9 cellular contexts compared by ENCODE assay signal in the genomic region with DNA sequence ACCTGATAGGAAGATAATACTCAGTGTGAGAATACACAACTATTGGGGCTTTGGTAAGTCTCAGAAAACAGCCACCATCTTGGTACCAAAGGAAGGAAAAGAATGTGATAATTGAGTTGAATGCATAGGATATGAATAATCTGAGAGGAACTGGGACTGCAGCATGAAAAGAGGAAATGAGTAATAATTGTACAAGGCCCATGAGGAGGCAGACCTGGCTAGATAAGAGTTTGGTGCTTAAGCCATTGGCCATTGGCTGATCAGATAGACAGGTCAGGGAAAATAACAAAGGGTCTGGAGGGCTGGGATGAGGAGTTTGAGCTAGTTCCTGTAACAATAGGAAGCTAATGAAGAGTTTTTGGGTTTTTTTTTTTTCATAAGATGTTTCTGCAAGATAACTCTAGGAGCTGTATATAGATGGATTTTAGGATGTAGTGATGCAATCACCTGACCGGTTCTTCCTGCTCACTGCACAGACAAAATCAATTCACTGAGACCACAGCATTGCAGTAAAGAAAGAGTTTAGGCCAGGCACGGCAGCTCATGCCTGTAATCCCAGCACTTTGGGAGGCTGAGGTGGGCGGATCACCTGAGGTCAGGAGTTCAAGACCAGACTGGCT. TPM values are rescaled to one million over a fixed set of nuclear protein-coding genes. Genes with fewer than 3 reads are reported as not detected.
DNase-seq lines count a peak whose midpoint lies in the region; ATAC-seq, FAIRE-seq and TF ChIP-seq lines count a peak whose summit lies in the region.
"Had no signal": no experiment of that assay in that cellular context is flagged by ENCODE, and none has a peak within 500 bp of the region (broad histone marks: within the 10 kb centered on the region; RNA-seq: fewer than 3 reads in every experiment).

No MANE protein-coding gene starts in this region.

- H3K79me2 ChIP-seq in Loucy (ENCODE audit: insufficient read depth, low read length), result no peaks in the 10 kb centered on the region

- peaks cover 14% of the 10 kb centered on the region for H3K4me1 Mint-ChIP-seq in CD14-positive monocyte

- no peaks in the 10 kb centered on the region for H4K20me1 ChIP-seq in Loucy (ENCODE audit: insufficient read depth, low read length, poor library complexity, severe bottlenecking)

- peaks cover 0 to 2% (median 2%) of the 10 kb centered on the region in 3 donors for H3K27me3 Mint-ChIP-seq in CD14-positive monocyte (ENCODE audit: low read depth in 3 of 3)

- H2AFZ ChIP-seq in Loucy (ENCODE audit: low read length), result peak overlapping the region; percentile 19; the same call in 1 of the 2 replicates

- peak; percentile 89 for ATAC-seq in GM21786 (IDR thresholded peaks at IDR 0.05; ENCODE audit: unreplicated experiment)

- no peaks in the 10 kb centered on the region for H3K9me2 ChIP-seq in Loucy (replicated peaks; ENCODE audit: low read depth, low read length)

- H3K36me3 ChIP-seq in Loucy (ENCODE audit: insufficient read depth, low read length), result no peaks in the 10 kb centered on the region

- peaks cover 2% of the 10 kb centered on the region for H3K4me1 ChIP-seq in Loucy (ENCODE audit: insufficient read depth, low read length, poor library complexity, severe bottlenecking)

- DNase-seq in GM12892 (ENCODE audit: insufficient read length) (no peak), epithelial cell of esophagus (ENCODE audit: low read depth) (peak; percentile 66), CD14-positive monocyte (ENCODE audit: low spot score) (no peak), DMS114 treated with DMSO at 0.1 percent for 48 hours (lab: John Stamatoyannopoulos, UW; ENCODE audit: unreplicated experiment) (no peak), NCI-H1105 treated with DMSO at 0.1 percent for 48 hours (lab: John Stamatoyannopoulos, UW) (no peak), globus pallidus (ENCODE audit: low spot score) (no peak)

- peaks cover 0 to 6% (median 3%) of the 10 kb centered on the region in 7 donors for H3K9me3 Mint-ChIP-seq in CD14-positive monocyte

- H3K4me3 ChIP-seq in Loucy (ENCODE audit: low read length, poor library complexity, severe bottlenecking) (no peak overlapping the region), epithelial cell of esophagus (ENCODE audit: low read length) (no peak overlapping the region)

- no peaks in the 10 kb centered on the region; the same call in 1 of the 2 replicates for H3F3A ChIP-seq in Loucy (ENCODE audit: low read depth)

- H3K27me3 ChIP-seq in Loucy (ENCODE audit: insufficient read depth, low read length, poor library complexity, severe bottlenecking), result no peaks in the 10 kb centered on the region

- H3K4me2 ChIP-seq in Loucy (ENCODE audit: low read depth, low read length, poor library complexity, severe bottlenecking), result no peak overlapping the region

- FAIRE-seq in GM12892 (lab: Jason Lieb, UNC), result peak; percentile 57
- FAIRE-seq: colon had no signal

- H3K9ac ChIP-seq in Loucy (ENCODE audit: low read depth, low read length, poor library complexity, severe bottlenecking), result no peak overlapping the region

- no peak overlapping the region for H3K4me3 Mint-ChIP-seq in CD14-positive monocyte

- H3K9me3 ChIP-seq in Loucy (ENCODE audit: insufficient read depth, low read depth, low read length), result no peaks in the 10 kb centered on the region

- H3K36me3 Mint-ChIP-seq in CD14-positive monocyte, result no peaks in the 10 kb centered on the region

- peak overlapping the region in 2 of 7 donors; percentile 32 to 77 for H3K27ac Mint-ChIP-seq in CD14-positive monocyte

- no peak for TF ChIP-seq POLR2A in GM12892 (IDR thresholded peaks at IDR 0.05; ENCODE audit: low read depth, low read length)

- TF ChIP-seq CTCF in Loucy (conservative IDR thresholded peaks at IDR 0.05; ENCODE audit: low read length), result no peak
- no peak for TF ChIP-seq CTCF in epithelial cell of esophagus (IDR thresholded peaks at IDR 0.05; ENCODE audit: insufficient read depth, low read depth, low read length, missing control alignments)
- TF ChIP-seq CTCF in CD14-positive monocyte (IDR thresholded peaks at IDR 0.05), result no peak

- intact Hi-C loops in CD14-positive monocyte (cut with micrococcal nuclease), result loop anchor here in 1 of 2 donors (10.0 kb wide), 1 partner anchor 48 kb away; no protein-coding TSS in a partner anchor

RNA-seq across cellular contexts. Expression of gene TRMT2B, which starts 5.3 kb away (rescaled TPM):
- 8.6 TPM for polyA plus RNA-seq in GM12892 (2012; ENCODE audit: missing spikeins)
- 10 to 100 TPM; 10.5 to 13.0 TPM for polyA plus RNA-seq in CD14-positive monocyte

RNA-seq across cellular contexts. Expression of gene TMEM35A, which starts 21.5 kb away (rescaled TPM):
- polyA plus RNA-seq in GM12892 (2012; ENCODE audit: missing spikeins), result not detected
- polyA plus RNA-seq in CD14-positive monocyte, result not detected

RNA-seq across cellular contexts. Expression of gene CENPI, which starts 40.8 kb away (rescaled TPM):
- 12.8 TPM for polyA plus RNA-seq in GM12892 (2012; ENCODE audit: missing spikeins)
- polyA plus RNA-seq in CD14-positive monocyte, result under 1 TPM in 1 of 2 donors, not detected in 1; 0.07 TPM
